Comparison of ENCODE assay signal across 8 cellular contexts in genomic region chr17:81910840-81911276, GRCh38. TPM values are rescaled to one million over a fixed set of nuclear protein-coding genes. Genes with fewer than 3 reads are reported as not detected.
A peak's percentile ranks its signal among the peaks of the same experiment; 100 is the strongest.
DNase-seq lines count a peak whose midpoint lies in the region; TF ChIP-seq lines count a peak whose summit lies in the region.

No MANE protein-coding gene starts in this region.

- DNase-seq in NCI-H345 (lab: John Stamatoyannopoulos, UW) (peak; percentile 36), NCI-H345 treated with DMSO at 0.1 percent for 48 hours (lab: John Stamatoyannopoulos, UW; ENCODE audit: unreplicated experiment) (no peak), HFFc6 (no peak), Peyer's patch (peak in 1 of 3 donors; percentile 22), esophagus squamous epithelium (lab: John Stamatoyannopoulos, UW) (no peak), NCI-H82 (lab: John Stamatoyannopoulos, UW) (no peak), NCI-H1048 (lab: John Stamatoyannopoulos, UW) (no peak)

- H3K4me3 ChIP-seq in Peyer's patch (peak overlapping the region; percentile 61 to 99 (median 86)), esophagus squamous epithelium (peak overlapping the region; percentile 70 to 97 (median 74)), parathyroid adenoma (ENCODE audit: low read depth, low read length) (peak overlapping the region; percentile 79)

- no peak for TF ChIP-seq POLR2A in Peyer's patch (IDR thresholded peaks at IDR 0.05)
- TF ChIP-seq POLR2A in esophagus squamous epithelium (IDR thresholded peaks at IDR 0.05), result no peak

- no peak overlapping the region for H3K9ac ChIP-seq in parathyroid adenoma

- intact Hi-C loops in esophagus squamous epithelium (cut with DNase I), result no loop called here

- peaks cover 1% of the 10 kb centered on the region; the same call in 1 of the 2 replicates for H3K4me1 Mint-ChIP-seq in HFFc6 (ENCODE audit: low read depth)

- no peaks in the 10 kb centered on the region for H3K27me3 ChIP-seq in Peyer's patch
- no peaks in the 10 kb centered on the region for H3K27me3 ChIP-seq in esophagus squamous epithelium
- no peaks in the 10 kb centered on the region for H3K27me3 ChIP-seq in parathyroid adenoma (ENCODE audit: control insufficient read depth, insufficient read depth, low read length)

- H3K4me1 ChIP-seq in Peyer's patch, result peaks cover 0 to 11% (median 8%) of the 10 kb centered on the region in 4 donors
- H3K4me1 ChIP-seq in esophagus squamous epithelium, result peaks cover 15 to 58% (median 21%) of the 10 kb centered on the region in 3 donors
- peaks cover 4% of the 10 kb centered on the region for H3K4me1 ChIP-seq in parathyroid adenoma

- peak overlapping the region; percentile 93 for H3K4me3 Mint-ChIP-seq in HFFc6

- no peaks in the 10 kb centered on the region for H3K9me3 Mint-ChIP-seq in HFFc6

- H3K36me3 ChIP-seq in Peyer's patch, result peaks cover 0 to 76% (median 5%) of the 10 kb centered on the region in 3 donors
- H3K36me3 ChIP-seq in esophagus squamous epithelium, result peaks cover 31 to 80% (median 44%) of the 10 kb centered on the region in 3 donors
- H3K36me3 ChIP-seq in parathyroid adenoma (ENCODE audit: control insufficient read depth, insufficient read depth, low read length), result no peaks in the 10 kb centered on the region

- no peak for TF ChIP-seq CTCF in HFFc6 (IDR thresholded peaks at IDR 0.05)
- TF ChIP-seq CTCF in Peyer's patch (IDR thresholded peaks at IDR 0.05), result no peak
- no peak for TF ChIP-seq CTCF in esophagus squamous epithelium (IDR thresholded peaks at IDR 0.05)
- TF ChIP-seq CTCF in parathyroid adenoma (IDR thresholded peaks at IDR 0.05), result no peak

- H3K27ac ChIP-seq in Peyer's patch, result peak overlapping the region; percentile 61 to 96 (median 78)
- H3K27ac ChIP-seq in esophagus squamous epithelium, result peak overlapping the region; percentile 72 to 90 (median 87)
- H3K27ac ChIP-seq in parathyroid adenoma, result no peak overlapping the region

- 0% methylated on average over 3 of the region's 55 CpGs; no CpG with 5 or more reads in 1 of the 2 donors for WGBS in esophagus squamous epithelium, 2 donors

- peaks cover 21% of the 10 kb centered on the region for H3K36me3 Mint-ChIP-seq in HFFc6 (ENCODE audit: low read depth)

- no peaks in the 10 kb centered on the region for H3K27me3 Mint-ChIP-seq in HFFc6 (ENCODE audit: insufficient read depth)

- H3K9me3 ChIP-seq in Peyer's patch (no peaks in the 10 kb centered on the region), esophagus squamous epithelium (no peaks in the 10 kb centered on the region), parathyroid adenoma (ENCODE audit: control insufficient read depth, low read length) (no peaks in the 10 kb centered on the region)

- peak overlapping the region; percentile 66; the same call in 1 of the 2 replicates for H3K27ac Mint-ChIP-seq in HFFc6

- peak overlapping the region; percentile 85 for H2AFZ ChIP-seq in parathyroid adenoma

- peak overlapping the region; percentile 92 for H3K4me2 ChIP-seq in parathyroid adenoma (ENCODE audit: low read length)

- peaks cover 17% of the 10 kb centered on the region for H3K79me2 ChIP-seq in parathyroid adenoma

RNA-seq across cellular contexts. Expression of gene PCYT2, which starts 0.3 kb away (rescaled TPM):
- total RNA-seq in HFFc6 (2021; fragmentation: NEBNext Ultra II Directional; extraction: Animal tissue kit (Norgen Biotek cat#: 25700)), result 10 to 100 TPM; 33.2 to 45.8 (median 35.8) TPM
- 100 to 1,000 TPM in 3 of 4 donors, 10 to 100 TPM in 1; 67.7 to 297 (median 179) TPM for total RNA-seq in Peyer's patch
- 10 to 100 TPM; 18.6 to 38.5 (median 34.6) TPM for total RNA-seq in esophagus squamous epithelium

RNA-seq across cellular contexts. Expression of gene SIRT7, which starts 7.1 kb away (rescaled TPM):
- 10 to 100 TPM; 16.2 to 20.7 (median 18.5) TPM for total RNA-seq in HFFc6 (2021; fragmentation: NEBNext Ultra II Directional; extraction: Animal tissue kit (Norgen Biotek cat#: 25700))
- total RNA-seq in Peyer's patch (100 to 1,000 TPM in 2 of 4 donors, 10 to 100 TPM in 2; 82.5 to 130 (median 112) TPM), esophagus squamous epithelium (10 to 100 TPM; 52.6 to 81.0 (median 60.7) TPM)

RNA-seq across cellular contexts. Expression of gene NPB, which starts 8.8 kb away (rescaled TPM):
- total RNA-seq in HFFc6 (2021; fragmentation: NEBNext Ultra II Directional; extraction: Animal tissue kit (Norgen Biotek cat#: 25700)), result 1 to 10 TPM in 1 of 6 experiments, under 1 TPM in 5; 0.53 to 1.5 (median 0.71) TPM
- total RNA-seq in Peyer's patch (1 to 10 TPM in 1 of 4 donors, under 1 TPM in 1, not detected in 2; 0.76 to 1.6 TPM), esophagus squamous epithelium (1 to 10 TPM in 3 of 4 donors, under 1 TPM in 1; 0.53 to 7.4 (median 1.5) TPM)

RNA-seq across cellular contexts. Expression of gene MAFG, which starts 16.7 kb away (rescaled TPM):
- total RNA-seq in HFFc6 (2021; fragmentation: NEBNext Ultra II Directional; extraction: Animal tissue kit (Norgen Biotek cat#: 25700)), result 10 to 100 TPM; 17.7 to 22.4 (median 18.2) TPM
- total RNA-seq in Peyer's patch (10 to 100 TPM; 19.8 to 38.3 (median 34.4) TPM), esophagus squamous epithelium (10 to 100 TPM in 3 of 4 donors, 1 to 10 TPM in 1; 10.0 to 26.6 (median 23.5) TPM)

RNA-seq across cellular contexts. Expression of gene ANAPC11, which starts 19.3 kb away (rescaled TPM):
- total RNA-seq in HFFc6 (2021; fragmentation: NEBNext Ultra II Directional; extraction: Animal tissue kit (Norgen Biotek cat#: 25700)), result 100 to 1,000 TPM; 151 to 169 (median 156) TPM
- total RNA-seq in Peyer's patch, result 100 to 1,000 TPM in 1 of 4 donors, 10 to 100 TPM in 3; 69.3 to 126 (median 85.1) TPM
- 100 to 1,000 TPM in 3 of 4 donors, 10 to 100 TPM in 1; 92.9 to 133 (median 104) TPM for total RNA-seq in esophagus squamous epithelium
